ENCODE assay signal across 18 cellular contexts in the genomic region with DNA sequence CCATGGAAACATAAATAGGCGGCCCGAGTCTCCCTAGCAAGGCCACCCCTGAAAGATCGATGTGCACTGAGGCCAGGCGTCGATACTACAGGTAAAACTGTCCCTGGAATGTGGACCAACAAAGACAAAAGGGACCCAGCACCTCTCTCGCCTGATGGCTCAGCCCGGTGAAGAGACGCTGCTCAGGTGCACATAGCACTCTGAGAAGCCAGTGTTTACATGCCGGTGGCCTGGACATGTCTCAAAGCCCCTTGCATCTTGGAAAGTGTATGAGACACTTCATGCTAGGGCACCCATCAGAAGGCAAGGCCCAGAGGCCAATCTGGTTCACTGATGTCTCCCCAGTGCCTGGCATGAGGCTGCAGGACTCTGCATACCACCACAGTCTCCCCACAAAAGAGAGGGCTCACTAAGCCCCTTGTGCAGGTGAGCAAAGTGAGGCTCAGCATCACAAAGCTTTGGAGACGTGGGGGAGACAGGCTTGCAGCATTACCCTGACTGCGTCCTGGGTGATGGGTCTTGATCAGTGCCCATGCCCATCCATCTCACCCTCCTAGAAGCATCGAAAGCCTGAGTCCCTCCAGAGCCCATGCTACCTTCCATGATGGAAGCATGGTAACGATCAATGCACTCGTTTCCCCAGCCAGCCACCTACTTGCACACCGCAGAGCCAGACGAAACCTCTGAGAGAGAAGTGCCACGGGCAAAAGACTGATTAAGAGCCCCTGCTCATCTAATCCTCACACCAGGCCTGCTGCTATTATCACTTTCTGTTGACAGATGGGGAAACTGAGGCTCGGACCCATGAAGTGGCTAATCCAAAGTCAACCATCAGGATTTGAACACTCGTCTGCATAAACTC. TPM values are rescaled to one million over a fixed set of nuclear protein-coding genes. Genes with fewer than 3 reads are reported as not detected.
A peak's percentile ranks its signal among the peaks of the same experiment; 100 is the strongest.
DNase-seq lines count a peak whose midpoint lies in the region; ATAC-seq and TF ChIP-seq lines count a peak whose summit lies in the region.
"Had no signal": no experiment of that assay in that cellular context is flagged by ENCODE, and none has a peak within 500 bp of the region (broad histone marks: within the 10 kb centered on the region; RNA-seq: fewer than 3 reads in every experiment).

No MANE protein-coding gene starts in this region.

- peak overlapping the region; percentile 97 for H3K27ac ChIP-seq in CD8-positive, alpha-beta T cell (ENCODE audit: low read depth, low read length)
- H3K27ac ChIP-seq: body of pancreas, pancreas, sigmoid colon, thyroid gland, VCaP had no signal

- ATAC-seq in CD8-positive, alpha-beta T cell: no peak
- ATAC-seq in GM18517 (IDR thresholded peaks at IDR 0.05; ENCODE audit: unreplicated experiment) (no peak), GM19324 (IDR thresholded peaks at IDR 0.05; ENCODE audit: low FRiP score, unreplicated experiment) (no peak), GM18909 (IDR thresholded peaks at IDR 0.05; ENCODE audit: poor library complexity, unreplicated experiment) (no peak)
- ATAC-seq: body of pancreas, pancreas, Right ventricle myocardium inferior had no signal

- peak in 1 of 7 experiments; percentile 24 for DNase-seq in CD8-positive, alpha-beta T cell
- no peak for DNase-seq in activated T-helper 2 cell treated with anti-CD3 and anti-CD28 coated beads, Interferon-gamma antibody, Interleukin-2, Interleukin-4, amounts not matched to agents 10 μg/mL and 5 μg/mL and 100 μg/mL, durations not matched to agents 14 hours and 24 hours and 36 hours (ENCODE audit: low spot score)
- DNase-seq in immature natural killer cell (no peak), foreskin melanocyte (no peak)
- DNase-seq: body of pancreas, dermis blood vessel endothelial cell, glutamatergic neuron, NCI-H2029 treated with DMSO at 0.1 percent for 48 hours, NCI-H510A, pancreas, sigmoid colon, thyroid gland had no signal

- H3K36me3 Mint-ChIP-seq in CD8-positive, alpha-beta T cell: peaks cover 86% of the 10 kb centered on the region
- H3K36me3 Mint-ChIP-seq in T-helper 1 cell treated with Interleukin-12 subunit alpha and Interleukin-12 subunit beta and Interleukin-4 antibody, amounts not matched to agents 30 μg/mL and 1 μg/mL, for 36 hours (ENCODE audit: low read depth): peaks cover 61% of the 10 kb centered on the region
- peaks cover 72% of the 10 kb centered on the region for H3K36me3 Mint-ChIP-seq in activated T-helper 2 cell treated with anti-CD3 and anti-CD28 coated beads, Interferon-gamma antibody, Interleukin-2, Interleukin-4, amounts not matched to agents 10 μg/mL and 5 μg/mL and 100 μg/mL, durations not matched to agents 14 hours and 24 hours and 36 hours (ENCODE audit: low read depth)
- H3K36me3 Mint-ChIP-seq in immature natural killer cell: peaks cover 0 to 7% (median 5%) of the 10 kb centered on the region in 3 donors

- no peaks in the 10 kb centered on the region for H3K9me3 ChIP-seq in CD8-positive, alpha-beta T cell (ENCODE audit: low read length)
- H3K9me3 ChIP-seq: body of pancreas, pancreas, sigmoid colon, thyroid gland had no signal

- no peaks in the 10 kb centered on the region for H3K27me3 ChIP-seq in CD8-positive, alpha-beta T cell (ENCODE audit: insufficient read depth, low read length)
- H3K27me3 ChIP-seq: body of pancreas, thyroid gland had no signal

- TF ChIP-seq CTCF in CD8-positive, alpha-beta T cell (IDR thresholded peaks at IDR 0.05): no peak

- peaks cover 57% of the 10 kb centered on the region for H3K36me3 ChIP-seq in CD8-positive, alpha-beta T cell (ENCODE audit: insufficient read depth, low read length)
- H3K36me3 ChIP-seq: pancreas, sigmoid colon, thyroid gland had no signal

- peak overlapping the region; percentile 100 for H3K4me3 Mint-ChIP-seq in CD8-positive, alpha-beta T cell
- peak overlapping the region; percentile 93 for H3K4me3 Mint-ChIP-seq in T-helper 1 cell treated with Interleukin-12 subunit alpha and Interleukin-12 subunit beta and Interleukin-4 antibody, amounts not matched to agents 30 μg/mL and 1 μg/mL, for 36 hours
- peak overlapping the region; percentile 91 for H3K4me3 Mint-ChIP-seq in activated T-helper 2 cell treated with anti-CD3 and anti-CD28 coated beads, Interferon-gamma antibody, Interleukin-2, Interleukin-4, amounts not matched to agents 10 μg/mL and 5 μg/mL and 100 μg/mL, durations not matched to agents 14 hours and 24 hours and 36 hours (ENCODE audit: low read depth)
- H3K4me3 Mint-ChIP-seq in immature natural killer cell: peak overlapping the region in 2 of 5 donors; percentile 25 to 38

- peak overlapping the region; percentile 22 for H3K4me3 ChIP-seq in CD8-positive, alpha-beta T cell (ENCODE audit: low read depth, low read length)
- H3K4me3 ChIP-seq: body of pancreas, pancreas, sigmoid colon, thyroid gland had no signal

- peaks cover 98% of the 10 kb centered on the region for H3K4me1 ChIP-seq in CD8-positive, alpha-beta T cell (ENCODE audit: insufficient read depth, low read length)
- H3K4me1 ChIP-seq: body of pancreas, pancreas, sigmoid colon had no signal

- CTCF ChIA-PET in CD8-positive, alpha-beta T cell (lab: Charles Lee): interaction anchor here (1.1 to 3.2 kb wide), 5 partner anchors 11 to 31 kb away, joined by 3 to 36 read pairs (median 6); no protein-coding TSS in a partner anchor

- no peaks in the 10 kb centered on the region for H3K27me3 Mint-ChIP-seq in CD8-positive, alpha-beta T cell (ENCODE audit: low read depth)
- no peaks in the 10 kb centered on the region for H3K27me3 Mint-ChIP-seq in T-helper 1 cell treated with Interleukin-12 subunit alpha and Interleukin-12 subunit beta and Interleukin-4 antibody, amounts not matched to agents 30 μg/mL and 1 μg/mL, for 36 hours (ENCODE audit: low read depth)
- H3K27me3 Mint-ChIP-seq in activated T-helper 2 cell treated with anti-CD3 and anti-CD28 coated beads, Interferon-gamma antibody, Interleukin-2, Interleukin-4, amounts not matched to agents 10 μg/mL and 5 μg/mL and 100 μg/mL, durations not matched to agents 14 hours and 24 hours and 36 hours (ENCODE audit: low read depth): no peaks in the 10 kb centered on the region
- H3K27me3 Mint-ChIP-seq in immature natural killer cell (ENCODE audit: low read depth in 3 of 3): peaks cover 0 to 3% (median 2%) of the 10 kb centered on the region in 3 donors

- H3K27ac Mint-ChIP-seq in CD8-positive, alpha-beta T cell: peak overlapping the region; percentile 100
- peak overlapping the region; percentile 97 for H3K27ac Mint-ChIP-seq in T-helper 1 cell treated with Interleukin-12 subunit alpha and Interleukin-12 subunit beta and Interleukin-4 antibody, amounts not matched to agents 30 μg/mL and 1 μg/mL, for 36 hours
- H3K27ac Mint-ChIP-seq in activated T-helper 2 cell treated with anti-CD3 and anti-CD28 coated beads, Interferon-gamma antibody, Interleukin-2, Interleukin-4, amounts not matched to agents 10 μg/mL and 5 μg/mL and 100 μg/mL, durations not matched to agents 14 hours and 24 hours and 36 hours: peak overlapping the region; percentile 100
- H3K27ac Mint-ChIP-seq in immature natural killer cell: peak overlapping the region in 5 of 6 donors; percentile 8 to 90 (median 60)

- no peaks in the 10 kb centered on the region for H3K9me3 Mint-ChIP-seq in CD8-positive, alpha-beta T cell
- no peaks in the 10 kb centered on the region for H3K9me3 Mint-ChIP-seq in T-helper 1 cell treated with Interleukin-12 subunit alpha and Interleukin-12 subunit beta and Interleukin-4 antibody, amounts not matched to agents 30 μg/mL and 1 μg/mL, for 36 hours
- no peaks in the 10 kb centered on the region for H3K9me3 Mint-ChIP-seq in activated T-helper 2 cell treated with anti-CD3 and anti-CD28 coated beads, Interferon-gamma antibody, Interleukin-2, Interleukin-4, amounts not matched to agents 10 μg/mL and 5 μg/mL and 100 μg/mL, durations not matched to agents 14 hours and 24 hours and 36 hours
- H3K9me3 Mint-ChIP-seq in immature natural killer cell: no peaks in the 10 kb centered on the region

- POLR2A ChIA-PET in CD8-positive, alpha-beta T cell (lab: Charles Lee): interaction anchor here (5.5 to 58.6 kb wide), 2 partner anchors 11 to 38 kb away, joined by 61 to 2179 read pairs; no protein-coding TSS in a partner anchor

- peaks cover 98% of the 10 kb centered on the region for H3K4me1 Mint-ChIP-seq in CD8-positive, alpha-beta T cell (ENCODE audit: low read depth)
- peaks cover 86% of the 10 kb centered on the region for H3K4me1 Mint-ChIP-seq in T-helper 1 cell treated with Interleukin-12 subunit alpha and Interleukin-12 subunit beta and Interleukin-4 antibody, amounts not matched to agents 30 μg/mL and 1 μg/mL, for 36 hours (ENCODE audit: low read depth)
- peaks cover 89% of the 10 kb centered on the region for H3K4me1 Mint-ChIP-seq in activated T-helper 2 cell treated with anti-CD3 and anti-CD28 coated beads, Interferon-gamma antibody, Interleukin-2, Interleukin-4, amounts not matched to agents 10 μg/mL and 5 μg/mL and 100 μg/mL, durations not matched to agents 14 hours and 24 hours and 36 hours (ENCODE audit: low read depth)
- H3K4me1 Mint-ChIP-seq in immature natural killer cell: peaks cover 84 to 97% of the 10 kb centered on the region in 2 donors

- intact Hi-C loops in CD8-positive, alpha-beta T cell (cut with DNase I, micrococcal nuclease): no loop called here
- intact Hi-C loops in activated T-helper 2 cell treated with anti-CD3 and anti-CD28 coated beads, Interferon-gamma antibody, Interleukin-2, Interleukin-4, amounts not matched to agents 10 μg/mL and 5 μg/mL and 100 μg/mL, durations not matched to agents 14 hours and 24 hours and 36 hours (cut with micrococcal nuclease): no loop called here

RNA-seq across cellular contexts. Expression of gene BCL11B, which starts 16.1 kb away (rescaled TPM):
- 100 to 1,000 TPM; 273 to 284 TPM for total RNA-seq in CD8-positive, alpha-beta T cell
- total RNA-seq in activated T-helper 2 cell treated with anti-CD3 and anti-CD28 coated beads, Interferon-gamma antibody, Interleukin-2, Interleukin-4, amounts not matched to agents 10 μg/mL and 5 μg/mL and 100 μg/mL, durations not matched to agents 14 hours and 24 hours and 36 hours: 34.1 and 34.9 TPM in 2 replicates
- polyA plus RNA-seq in immature natural killer cell: 1 to 10 TPM in 2 of 3 donors, under 1 TPM in 1; 0.75 to 3.1 (median 1.0) TPM
